In the genomic region with DNA sequence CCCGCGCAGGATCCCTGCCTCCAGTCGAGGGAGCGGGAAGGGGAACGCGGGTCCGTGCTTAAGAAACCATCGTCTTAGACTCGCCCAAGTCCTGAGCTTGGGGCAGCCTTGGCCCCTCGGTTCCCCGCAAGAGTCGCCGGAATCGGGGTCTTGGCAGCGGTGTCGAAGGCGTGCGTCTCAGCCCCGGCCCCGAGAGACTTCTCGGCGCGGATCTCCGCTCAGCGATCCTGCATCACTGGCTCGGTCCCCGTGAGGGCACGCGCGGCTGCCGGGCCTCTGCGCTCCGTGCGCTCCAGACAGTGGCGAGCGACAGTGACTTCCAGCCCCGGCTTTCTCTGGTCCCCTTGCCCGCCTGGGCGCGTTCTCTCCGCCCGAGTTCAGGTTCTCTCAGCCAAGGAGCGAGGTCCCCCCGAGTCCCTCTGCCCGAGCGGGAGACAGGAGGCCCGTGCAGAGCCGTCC, we compare ENCODE assay signal across 9 cellular contexts. TPM values are rescaled to one million over a fixed set of nuclear protein-coding genes. Genes with fewer than 3 reads are reported as not detected.
DNase-seq lines count a peak whose midpoint lies in the region; ATAC-seq and TF ChIP-seq lines count a peak whose summit lies in the region.
"Had no signal": no experiment of that assay in that cellular context is flagged by ENCODE, and none has a peak within 500 bp of the region (broad histone marks: within the 10 kb centered on the region; RNA-seq: fewer than 3 reads in every experiment).

No MANE protein-coding gene starts in this region.

- H2AFZ ChIP-seq in parathyroid adenoma: peak overlapping the region; percentile 64

- H3K27ac ChIP-seq in WERI-Rb-1: no peak overlapping the region
- H3K27ac ChIP-seq in parathyroid adenoma: no peak overlapping the region

- ATAC-seq in HG03039 (IDR thresholded peaks at IDR 0.05; ENCODE audit: unreplicated experiment) (no peak), HG02763 (IDR thresholded peaks at IDR 0.05; ENCODE audit: unreplicated experiment) (no peak)

- peak overlapping the region; percentile 82 for H3K4me3 Mint-ChIP-seq in glutamatergic neuron (ENCODE audit: unreplicated experiment)

- peaks cover 5% of the 10 kb centered on the region for H3K9me3 Mint-ChIP-seq in glutamatergic neuron (ENCODE audit: unreplicated experiment)

- no peaks in the 10 kb centered on the region for H3K36me3 ChIP-seq in WERI-Rb-1
- H3K36me3 ChIP-seq in parathyroid adenoma (ENCODE audit: control insufficient read depth, insufficient read depth, low read length): no peaks in the 10 kb centered on the region

- no peaks in the 10 kb centered on the region for H3K36me3 Mint-ChIP-seq in glutamatergic neuron (ENCODE audit: unreplicated experiment)

- H3K79me2 ChIP-seq in parathyroid adenoma: no peaks in the 10 kb centered on the region

- peak overlapping the region; percentile 55 for H3K4me2 ChIP-seq in parathyroid adenoma (ENCODE audit: low read length)

- H3K4me3 ChIP-seq in WERI-Rb-1 (ENCODE audit: low read depth, low read length) (peak overlapping the region; percentile 63), parathyroid adenoma (ENCODE audit: low read depth, low read length) (no peak overlapping the region)

- peaks cover 11% of the 10 kb centered on the region for H3K27me3 Mint-ChIP-seq in glutamatergic neuron (ENCODE audit: unreplicated experiment)

- H3K27ac Mint-ChIP-seq in glutamatergic neuron (ENCODE audit: unreplicated experiment): no peak overlapping the region

- H3K27me3 ChIP-seq in WERI-Rb-1 (ENCODE audit: insufficient read depth, low read depth, severe bottlenecking) (peaks cover 8% of the 10 kb centered on the region), parathyroid adenoma (ENCODE audit: control insufficient read depth, insufficient read depth, low read length) (peaks cover 10% of the 10 kb centered on the region)

- no peak for TF ChIP-seq CTCF in WERI-Rb-1 (IDR thresholded peaks at IDR 0.05; ENCODE audit: low read depth, low read length)
- TF ChIP-seq CTCF in glutamatergic neuron (IDR thresholded peaks at IDR 0.05; ENCODE audit: partially characterized antibody, unreplicated experiment): no peak
- no peak for TF ChIP-seq CTCF in parathyroid adenoma (IDR thresholded peaks at IDR 0.05)

- no peaks in the 10 kb centered on the region for H3K9me3 ChIP-seq in WERI-Rb-1 (ENCODE audit: severe bottlenecking)
- no peaks in the 10 kb centered on the region for H3K9me3 ChIP-seq in parathyroid adenoma (ENCODE audit: control insufficient read depth, low read length)

- DNase-seq in EH (ENCODE audit: low read depth) (peak; percentile 49), WERI-Rb-1 (peak; percentile 26), glutamatergic neuron (peak; percentile 62), glomerular visceral epithelial cell (ENCODE audit: extremely low spot score) (no peak), middle frontal gyrus (ENCODE audit: extremely low spot score, low spot score) (no peak)
- DNase-seq: NCI-H69 had no signal

- no peak overlapping the region for H3K9ac ChIP-seq in parathyroid adenoma

- H3K4me1 ChIP-seq in parathyroid adenoma: no peaks in the 10 kb centered on the region

- H3K4me1 Mint-ChIP-seq in glutamatergic neuron (ENCODE audit: low read depth, unreplicated experiment): peaks cover 8% of the 10 kb centered on the region

RNA-seq across cellular contexts. Expression of gene HS3ST3A1, which starts 0.4 kb away (rescaled TPM):
- total RNA-seq in glutamatergic neuron (ENCODE audit: unreplicated experiment): 1.1 TPM

Comparison
In these comparisons a context has a peak if more than half of its experiments do, and no peak if none do; other contexts are left out.
1. DNase-seq: peak in EH (single experiment), WERI-Rb-1 (single experiment) and glutamatergic neuron (single experiment); none in glomerular visceral epithelial cell (single experiment) and middle frontal gyrus (single experiment).